In genomic region chr13:33033361-33033812, GRCh38 we compare ENCODE assay signal across 8 cellular contexts. TPM values are rescaled to one million over a fixed set of nuclear protein-coding genes. Genes with fewer than 3 reads are reported as not detected.
DNase-seq lines count a peak whose midpoint lies in the region; ATAC-seq and TF ChIP-seq lines count a peak whose summit lies in the region.

No MANE protein-coding gene starts in this region.

- H3K36me3 ChIP-seq in CD4-positive, CD25-positive, alpha-beta regulatory T cell (ENCODE audit: control insufficient read depth, insufficient read depth, low read length): no peaks in the 10 kb centered on the region
- H3K36me3 ChIP-seq in endocrine pancreas (ENCODE audit: control insufficient read depth, insufficient read depth, low read length) (no peaks in the 10 kb centered on the region), psoas muscle (ENCODE audit: insufficient read depth in 1 of 2, low read depth in 1 of 2) (no peaks in the 10 kb centered on the region)

- ATAC-seq in CD4-positive, CD25-positive, alpha-beta regulatory T cell (ENCODE audit: low read depth in 2 of 2): peak; percentile 70 to 73
- ATAC-seq in GM21447 (IDR thresholded peaks at IDR 0.05; ENCODE audit: unreplicated experiment): peak; percentile 90
- ATAC-seq in psoas muscle: no peak
- ATAC-seq in foreskin keratinocyte: no peak

- no peak for TF ChIP-seq CTCF in psoas muscle (IDR thresholded peaks at IDR 0.05)
- no peak for TF ChIP-seq CTCF in foreskin keratinocyte (conservative IDR thresholded peaks at IDR 0.05)

- H3K27me3 ChIP-seq in CD4-positive, CD25-positive, alpha-beta regulatory T cell (ENCODE audit: control insufficient read depth, insufficient read depth, low read length): peaks cover 6% of the 10 kb centered on the region
- no peaks in the 10 kb centered on the region for H3K27me3 ChIP-seq in endocrine pancreas (ENCODE audit: control insufficient read depth, insufficient read depth, low read length)
- no peaks in the 10 kb centered on the region for H3K27me3 ChIP-seq in psoas muscle (ENCODE audit: insufficient read depth in 3 of 3, low read length in 2 of 3)
- H3K27me3 ChIP-seq in foreskin keratinocyte: peaks cover 32% of the 10 kb centered on the region

- H3K27me3 Mint-ChIP-seq in CD4-positive, CD25-positive, alpha-beta regulatory T cell: peaks cover 25% of the 10 kb centered on the region

- WGBS in psoas muscle, 3 donors: 82 to 84% (median 84%) methylated on average over 9 of the region's 9 CpGs

- peaks cover 0 to 7% (median 0%) of the 10 kb centered on the region in 7 donors for H3K9me3 Mint-ChIP-seq in CD4-positive, CD25-positive, alpha-beta regulatory T cell

- peak overlapping the region in 3 of 4 donors; percentile 63 to 76 (median 71) for H3K4me3 Mint-ChIP-seq in CD4-positive, CD25-positive, alpha-beta regulatory T cell

- peak overlapping the region; percentile 27 to 73 (median 30) for H3K27ac Mint-ChIP-seq in CD4-positive, CD25-positive, alpha-beta regulatory T cell

- H3K4me3 ChIP-seq in CD4-positive, CD25-positive, alpha-beta regulatory T cell (ENCODE audit: low read depth, low read length): peak overlapping the region; percentile 51
- peak overlapping the region; percentile 86 for H3K4me3 ChIP-seq in endocrine pancreas (ENCODE audit: control insufficient read depth, insufficient read depth, low read length)
- no peak overlapping the region for H3K4me3 ChIP-seq in psoas muscle

- H3K4me1 Mint-ChIP-seq in CD4-positive, CD25-positive, alpha-beta regulatory T cell: peaks cover 4 to 6% (median 5%) of the 10 kb centered on the region in 4 donors

- no peaks in the 10 kb centered on the region for H3K4me1 ChIP-seq in CD4-positive, CD25-positive, alpha-beta regulatory T cell (ENCODE audit: control insufficient read depth, insufficient read depth, low read length, poor library complexity, severe bottlenecking)
- H3K4me1 ChIP-seq in endocrine pancreas (ENCODE audit: control insufficient read depth, insufficient read depth, low read length): peaks cover 18% of the 10 kb centered on the region
- H3K4me1 ChIP-seq in psoas muscle: no peaks in the 10 kb centered on the region
- H3K4me1 ChIP-seq in foreskin keratinocyte: no peaks in the 10 kb centered on the region

- no peak overlapping the region for H3K9ac ChIP-seq in endocrine pancreas (ENCODE audit: control insufficient read depth, insufficient read depth, low read length)

- DNase-seq in CD4-positive, CD25-positive, alpha-beta regulatory T cell: peak in 2 of 3 donors; percentile 6 to 46
- peak; percentile 34 for DNase-seq in MV-4-11 (lab: John Stamatoyannopoulos, UW)
- no peak for DNase-seq in GM19240 (ENCODE audit: insufficient read length, low spot score)
- DNase-seq in psoas muscle: no peak
- no peak for DNase-seq in foreskin keratinocyte
- DNase-seq in glomerular visceral epithelial cell (ENCODE audit: extremely low spot score): no peak

- no peak overlapping the region for H3K27ac ChIP-seq in CD4-positive, CD25-positive, alpha-beta regulatory T cell (ENCODE audit: insufficient read depth, low read length, poor library complexity, severe bottlenecking)
- H3K27ac ChIP-seq in psoas muscle (no peak overlapping the region), foreskin keratinocyte (no peak overlapping the region)

- H3K9me3 ChIP-seq in CD4-positive, CD25-positive, alpha-beta regulatory T cell (ENCODE audit: control insufficient read depth in 2 of 2, low read length in 2 of 2): no peaks in the 10 kb centered on the region
- H3K9me3 ChIP-seq in endocrine pancreas (ENCODE audit: control insufficient read depth, low read length) (no peaks in the 10 kb centered on the region), psoas muscle (no peaks in the 10 kb centered on the region)

- intact Hi-C loops in psoas muscle (cut with DNase I): no loop called here

- H3K36me3 Mint-ChIP-seq in CD4-positive, CD25-positive, alpha-beta regulatory T cell: no peaks in the 10 kb centered on the region

RNA-seq across cellular contexts. Expression of gene KL, which starts 17.2 kb away (rescaled TPM):
- not detected for total RNA-seq in CD4-positive, CD25-positive, alpha-beta regulatory T cell
- polyA plus RNA-seq in CD4-positive, CD25-positive, alpha-beta regulatory T cell: not detected
- total RNA-seq in psoas muscle: 1 to 10 TPM in 3 of 4 donors, under 1 TPM in 1; 0.95 to 1.7 (median 1.3) TPM
- polyA plus RNA-seq in psoas muscle: under 1 TPM; 0.52 to 0.59 (median 0.52) TPM
- total RNA-seq in foreskin keratinocyte: not detected in 2 replicates
- polyA plus RNA-seq in foreskin keratinocyte: not detected in 2 replicates

Comparison
In these comparisons a context has a peak if more than half of its experiments do, and no peak if none do; other contexts are left out.
1. ATAC-seq: peak in CD4-positive, CD25-positive, alpha-beta regulatory T cell (2 of 2) and GM21447 (single experiment); none in psoas muscle (0 of 4) and foreskin keratinocyte (single experiment).
2. DNase-seq: peak in CD4-positive, CD25-positive, alpha-beta regulatory T cell (2 of 3) and MV-4-11 (single experiment); none in GM19240 (single experiment), psoas muscle (0 of 2), foreskin keratinocyte (0 of 2) and glomerular visceral epithelial cell (single experiment).